34 cellular contexts compared by ENCODE assay signal in the genomic region with DNA sequence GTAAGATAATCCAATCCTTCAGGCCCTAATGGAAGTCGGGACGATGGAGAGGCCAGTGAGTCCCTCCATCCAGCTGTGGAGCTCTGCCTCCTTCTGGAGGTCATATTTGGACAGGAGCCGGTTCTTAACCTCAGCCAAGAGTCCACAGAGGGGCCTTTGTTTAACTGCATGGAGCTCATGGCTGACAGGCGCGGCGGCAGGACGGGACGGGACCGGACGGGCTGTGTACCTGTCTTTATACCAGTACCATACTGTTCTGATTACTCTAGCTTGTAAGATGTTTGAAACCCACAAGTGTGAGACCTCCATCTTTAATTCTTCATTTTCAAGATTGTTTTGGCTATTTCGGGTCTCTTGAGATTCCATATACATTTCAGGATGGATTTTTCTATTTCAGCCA.
"Had no signal": no experiment of that assay in that cellular context is flagged by ENCODE, and none has a peak within 500 bp of the region (broad histone marks: within the 10 kb centered on the region; RNA-seq: fewer than 3 reads in every experiment).

No MANE protein-coding gene starts in this region.

- H3K36me3 ChIP-seq: MG63 had no signal

- H3K4me3 ChIP-seq: MG63 had no signal

- DNase-seq: Karpas-422, Kasumi-1, MG63, MM.1S, MV-4-11, NCI-H1048, NCI-H1092, NCI-H1092 treated with DMSO at 0.1 percent for 48 hours, NCI-H1105, NCI-H1105 treated with DMSO at 0.1 percent for 48 hours, NCI-H1417, NCI-H1417 treated with DMSO at 0.1 percent for 48 hours, NCI-H1436, NCI-H1436 treated with DMSO at 0.1 percent for 48 hours, NCI-H146, NCI-H1694, NCI-H1694 treated with DMSO at 0.1 percent for 48 hours, NCI-H187, NCI-H187 treated with DMSO at 0.1 percent for 48 hours, NCI-H1930, NCI-H2029, NCI-H2029 treated with DMSO at 0.1 percent for 48 hours, NCI-H2081, NCI-H2081 treated with DMSO at 0.1 percent for 48 hours, NCI-H2107, NCI-H2171, NCI-H2171 treated with DMSO at 0.1 percent for 48 hours, NCI-H2227 treated with DMSO at 0.1 percent for 48 hours, NCI-H226, NCI-H345, NCI-H446, NCI-H446 treated with DMSO at 0.1 percent for 48 hours, NCI-H510A, NCI-H510A treated with DMSO at 0.1 percent for 48 hours had no signal

- H3K9me3 ChIP-seq: MG63 had no signal
